22 cellular contexts compared by ENCODE assay signal in the genomic region with DNA sequence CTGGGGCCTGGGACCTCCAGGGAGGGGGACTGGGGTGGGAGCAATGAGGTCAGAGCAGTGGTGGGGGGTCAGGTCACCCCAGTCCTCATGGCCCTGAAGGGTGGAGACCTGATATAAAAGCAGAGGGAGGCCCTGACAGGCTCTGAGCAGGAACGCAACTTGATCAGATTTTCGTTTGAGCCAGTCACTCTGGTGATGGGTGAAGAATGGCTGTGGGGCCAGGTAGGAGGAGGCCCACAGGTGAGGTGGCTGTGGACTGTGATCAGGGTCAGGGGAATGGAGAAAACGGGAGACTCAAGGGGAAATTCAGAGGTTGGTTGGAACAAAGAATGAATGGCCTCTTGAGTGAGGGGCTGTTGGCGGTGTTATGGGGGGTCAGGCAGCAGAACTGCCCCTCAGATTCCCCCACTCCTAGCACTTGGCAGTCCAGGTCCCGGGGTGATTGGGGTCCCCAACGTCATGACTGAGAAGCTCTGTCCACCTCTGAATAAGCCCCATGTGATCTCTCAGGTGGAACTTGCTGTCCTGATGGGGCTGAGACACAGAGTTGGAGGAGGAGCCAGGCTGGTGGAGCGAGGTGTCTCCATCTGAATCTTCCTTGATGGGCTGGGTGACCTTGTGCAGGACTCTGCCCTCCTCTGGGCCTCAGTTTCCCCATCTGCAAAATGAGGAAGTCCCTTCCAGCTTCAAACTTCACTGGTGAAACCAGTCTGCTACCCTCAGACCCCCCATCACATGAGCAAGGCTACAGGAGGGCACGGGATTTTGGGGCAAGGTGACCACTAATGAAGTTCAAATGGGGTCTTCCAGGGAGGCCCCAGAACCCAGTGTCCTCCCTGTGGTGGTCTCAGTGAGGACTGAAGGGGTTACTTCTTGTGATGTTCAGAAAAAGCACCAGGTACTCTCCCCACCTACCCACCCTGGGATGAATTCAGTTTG.
"Had no signal": no experiment of that assay in that cellular context is flagged by ENCODE, and none has a peak within 500 bp of the region (broad histone marks: within the 10 kb centered on the region; RNA-seq: fewer than 3 reads in every experiment).

No MANE protein-coding gene starts in this region.

- FAIRE-seq: colon, frontal cortex had no signal

- H3K27ac ChIP-seq: cardiac muscle cell, heart left ventricle, parathyroid adenoma, prostate gland, sigmoid colon, skin epidermis, suprapubic skin, thyroid gland had no signal

- DNase-seq: cerebellar nuclear complex; effector CD4-positive, alpha-beta T cell; heart left ventricle; midbrain; naive B cell; occipital lobe; retina; sigmoid colon; stimulated activated CD4-positive, alpha-beta T cell treated with anti-CD3 and anti-CD28 coated beads, Interleukin-2, amount 100 ng/mL, for 24 hours; stimulated activated naive CD8-positive, alpha-beta T cell treated with anti-CD3 and anti-CD28 coated beads, Interleukin-15, Interleukin-2, amounts not matched to agents 100 U/mL and 50 U/mL, for 24 hours; thyroid gland had no signal

- H3K36me3 ChIP-seq: cardiac muscle cell, heart left ventricle, prostate gland, sigmoid colon, suprapubic skin, thyroid gland had no signal

- H3K4me3 ChIP-seq: cardiac muscle cell, heart left ventricle, prostate gland, sigmoid colon, skin epidermis, suprapubic skin, thyroid gland had no signal

- H3K9ac ChIP-seq: parathyroid adenoma had no signal

- H3K27ac Mint-ChIP-seq: memory B cell, nephron, type B pancreatic cell had no signal

- H3K36me3 Mint-ChIP-seq: memory B cell, naive B cell, type B pancreatic cell had no signal

- ATAC-seq: heart left ventricle; left lobe of liver; stimulated activated naive CD8-positive, alpha-beta T cell treated with anti-CD3 and anti-CD28 coated beads, Interleukin-15, Interleukin-2, amounts not matched to agents 100 U/mL and 50 U/mL, for 24 hours had no signal

- H3K4me1 Mint-ChIP-seq: memory B cell, nephron had no signal

- H3K4me3 Mint-ChIP-seq: memory B cell, nephron, type B pancreatic cell had no signal

- H3K4me1 ChIP-seq: heart left ventricle, parathyroid adenoma, prostate gland, sigmoid colon, suprapubic skin, thyroid gland had no signal

- H3K27me3 ChIP-seq: cardiac muscle cell, sigmoid colon, thyroid gland had no signal

- H3K27me3 Mint-ChIP-seq: type B pancreatic cell had no signal

- H3K9me3 ChIP-seq: prostate gland, sigmoid colon, suprapubic skin, thyroid gland had no signal
